14 cellular contexts compared by ENCODE assay signal in the genomic region with DNA sequence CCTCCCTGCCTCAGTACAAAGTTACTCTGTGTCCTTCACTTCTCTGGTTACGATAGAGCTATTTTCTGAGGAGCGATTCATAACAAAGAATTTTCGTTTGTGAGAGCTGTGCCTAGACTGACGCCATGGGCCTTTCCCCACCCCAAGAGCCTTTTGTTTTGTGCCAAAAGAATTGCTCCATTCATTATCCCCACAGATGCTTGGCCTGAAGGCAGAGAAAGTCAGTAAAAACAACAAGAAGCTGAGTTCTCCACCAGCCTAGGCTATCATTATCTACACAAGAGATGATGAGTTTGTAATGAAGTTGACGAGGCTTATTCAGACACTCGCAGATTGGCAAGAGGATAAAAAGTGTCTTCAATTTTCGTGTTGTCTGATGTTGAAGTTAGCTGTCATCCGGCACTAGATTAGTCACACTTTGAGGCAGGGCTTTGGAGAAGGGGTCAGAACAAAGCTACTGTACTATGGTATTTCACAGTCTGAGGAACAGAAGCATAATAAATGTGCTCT.
DNase-seq lines count a peak whose midpoint lies in the region; ATAC-seq and TF ChIP-seq lines count a peak whose summit lies in the region.
"Had no signal": no experiment of that assay in that cellular context is flagged by ENCODE, and none has a peak within 500 bp of the region (broad histone marks: within the 10 kb centered on the region; RNA-seq: fewer than 3 reads in every experiment).

No MANE protein-coding gene starts in this region.

- no peaks in the 10 kb centered on the region for H3K36me3 ChIP-seq in trophoblast cell (ENCODE audit: control insufficient read depth in 1 of 2, insufficient read depth in 2 of 2, low read length in 2 of 2)
- H3K36me3 ChIP-seq: Peyer's patch had no signal

- no CpG with 5 or more reads among the region's 8 CpGs for WGBS in trophoblast cell (ENCODE audit: extremely low coverage, insufficient coverage, insufficient read length)

- H2BK120ac ChIP-seq in trophoblast cell (ENCODE audit: insufficient read depth, low read length, poor library complexity): no peak overlapping the region

- H2AFZ ChIP-seq in trophoblast cell (ENCODE audit: insufficient read depth, low read length, poor library complexity): no peak overlapping the region

- H3K27me3 ChIP-seq in trophoblast cell (ENCODE audit: insufficient read depth, low read length): no peaks in the 10 kb centered on the region
- H3K27me3 ChIP-seq: Peyer's patch had no signal

- H3K4me3 Mint-ChIP-seq in progenitor cell of endocrine pancreas (ENCODE audit: low read depth): no peak overlapping the region
- H3K4me3 Mint-ChIP-seq: activated naive CD8-positive, alpha-beta T cell treated with anti-CD3 and anti-CD28 coated beads, Interleukin-2, amount 10 ng/mL, durations not matched to agents 7 days and 5 days; natural killer cell had no signal

- DNase-seq in ELF-1 (ENCODE audit: low read depth, low spot score): peak; percentile 67
- DNase-seq in anterior cingulate cortex (lab: John Stamatoyannopoulos, UW): peak in 41 of 58 donors; percentile 3 to 89 (median 41)
- DNase-seq in left ventricle myocardium superior: no peak
- no peak for DNase-seq in progenitor cell of endocrine pancreas (ENCODE audit: low spot score, unreplicated experiment)
- no peak for DNase-seq in SIG-M5 (lab: John Stamatoyannopoulos, UW)
- DNase-seq in trophoblast cell: no peak
- DNase-seq: activated CD4-positive, CD25-positive, alpha-beta regulatory T cell treated with anti-CD3 and anti-CD28 coated beads, Interleukin-2, amount 50 U/mL, for 72 hours; activated naive CD8-positive, alpha-beta T cell treated with anti-CD3 and anti-CD28 coated beads, Interleukin-2, amount 10 ng/mL, durations not matched to agents 7 days and 5 days; glutamatergic neuron; natural killer cell; NCI-H1105 treated with DMSO at 0.1 percent for 48 hours; Peyer's patch had no signal

- peaks cover 3% of the 10 kb centered on the region for H3K27me3 Mint-ChIP-seq in progenitor cell of endocrine pancreas
- H3K27me3 Mint-ChIP-seq: activated naive CD8-positive, alpha-beta T cell treated with anti-CD3 and anti-CD28 coated beads, Interleukin-2, amount 10 ng/mL, durations not matched to agents 7 days and 5 days had no signal

- H3K79me1 ChIP-seq in trophoblast cell (ENCODE audit: low read length): no peaks in the 10 kb centered on the region

- H3K79me2 ChIP-seq in trophoblast cell (ENCODE audit: control insufficient read depth, insufficient read depth, low read length, poor library complexity): no peaks in the 10 kb centered on the region

- no peak for TF ChIP-seq CTCF in progenitor cell of endocrine pancreas (IDR thresholded peaks at IDR 0.05; ENCODE audit: unreplicated experiment)

- H4K12ac ChIP-seq in trophoblast cell (ENCODE audit: low read depth, low read length): no peak overlapping the region

- H3K9ac ChIP-seq in trophoblast cell (ENCODE audit: low read length): no peak overlapping the region

- intact Hi-C loops in left ventricle myocardium superior (cut with micrococcal nuclease): no loop called here

- H3K23ac ChIP-seq in trophoblast cell (ENCODE audit: low read length): no peak overlapping the region

- peak; percentile 91 for ATAC-seq in left ventricle myocardium superior
- no peak for ATAC-seq in HG03196 (IDR thresholded peaks at IDR 0.05; ENCODE audit: unreplicated experiment)
- no peak for ATAC-seq in GM21390 (IDR thresholded peaks at IDR 0.05; ENCODE audit: unreplicated experiment)
- ATAC-seq: natural killer cell had no signal

- H3K18ac ChIP-seq in trophoblast cell (ENCODE audit: low read length): no peak overlapping the region

- no peak overlapping the region for H2BK12ac ChIP-seq in trophoblast cell (ENCODE audit: low read length)

- H3K4me3 ChIP-seq in trophoblast cell (ENCODE audit: low read depth, low read length): no peak overlapping the region
- H3K4me3 ChIP-seq: Peyer's patch had no signal

- no peak overlapping the region for H2AK5ac ChIP-seq in trophoblast cell (ENCODE audit: low read length)

- H3K36me3 Mint-ChIP-seq in progenitor cell of endocrine pancreas (ENCODE audit: insufficient read depth): no peaks in the 10 kb centered on the region
- H3K36me3 Mint-ChIP-seq: activated naive CD8-positive, alpha-beta T cell treated with anti-CD3 and anti-CD28 coated beads, Interleukin-2, amount 10 ng/mL, durations not matched to agents 7 days and 5 days; natural killer cell had no signal

- H4K91ac ChIP-seq in trophoblast cell (ENCODE audit: low read depth, low read length): no peak overlapping the region

- H2BK5ac ChIP-seq in trophoblast cell (ENCODE audit: low read depth, low read length, poor library complexity): no peak overlapping the region

- H3K14ac ChIP-seq in trophoblast cell (ENCODE audit: low read length): no peak overlapping the region

- H3K4ac ChIP-seq in trophoblast cell (ENCODE audit: low read depth, low read length): no peak overlapping the region

- no peaks in the 10 kb centered on the region for H3K9me3 Mint-ChIP-seq in progenitor cell of endocrine pancreas (ENCODE audit: low read depth)
- H3K9me3 Mint-ChIP-seq: activated naive CD8-positive, alpha-beta T cell treated with anti-CD3 and anti-CD28 coated beads, Interleukin-2, amount 10 ng/mL, durations not matched to agents 7 days and 5 days had no signal

- peaks cover 20% of the 10 kb centered on the region for H3K4me1 Mint-ChIP-seq in progenitor cell of endocrine pancreas (ENCODE audit: low read depth)
- H3K4me1 Mint-ChIP-seq: activated naive CD8-positive, alpha-beta T cell treated with anti-CD3 and anti-CD28 coated beads, Interleukin-2, amount 10 ng/mL, durations not matched to agents 7 days and 5 days; natural killer cell had no signal

- H3K4me1 ChIP-seq in trophoblast cell (ENCODE audit: control insufficient read depth in 1 of 2, insufficient read depth in 2 of 2, low read length in 2 of 2): no peaks in the 10 kb centered on the region
- H3K4me1 ChIP-seq: Peyer's patch had no signal

- no peak overlapping the region for H3K27ac ChIP-seq in trophoblast cell (ENCODE audit: low read depth, low read length)
- H3K27ac ChIP-seq: Peyer's patch had no signal

- peak overlapping the region; percentile 63 for H3K27ac Mint-ChIP-seq in progenitor cell of endocrine pancreas
- H3K27ac Mint-ChIP-seq: activated naive CD8-positive, alpha-beta T cell treated with anti-CD3 and anti-CD28 coated beads, Interleukin-2, amount 10 ng/mL, durations not matched to agents 7 days and 5 days; natural killer cell had no signal

- H3K9me3 ChIP-seq in trophoblast cell (ENCODE audit: insufficient read depth, low read depth, low read length): no peaks in the 10 kb centered on the region
- H3K9me3 ChIP-seq: Peyer's patch had no signal

- no peak overlapping the region for H4K8ac ChIP-seq in trophoblast cell (ENCODE audit: low read depth, low read length)

- H3K4me2 ChIP-seq in trophoblast cell (ENCODE audit: low read length): no peak overlapping the region

Comparison
In these comparisons a context has a peak if more than half of its experiments do, and no peak if none do; other contexts are left out.
1. DNase-seq: peak in ELF-1 (single experiment) and anterior cingulate cortex (41 of 58); none in left ventricle myocardium superior (single experiment), progenitor cell of endocrine pancreas (single experiment), SIG-M5 (single experiment) and trophoblast cell (0 of 2).